7 cellular contexts compared by ENCODE assay signal in the genomic region with DNA sequence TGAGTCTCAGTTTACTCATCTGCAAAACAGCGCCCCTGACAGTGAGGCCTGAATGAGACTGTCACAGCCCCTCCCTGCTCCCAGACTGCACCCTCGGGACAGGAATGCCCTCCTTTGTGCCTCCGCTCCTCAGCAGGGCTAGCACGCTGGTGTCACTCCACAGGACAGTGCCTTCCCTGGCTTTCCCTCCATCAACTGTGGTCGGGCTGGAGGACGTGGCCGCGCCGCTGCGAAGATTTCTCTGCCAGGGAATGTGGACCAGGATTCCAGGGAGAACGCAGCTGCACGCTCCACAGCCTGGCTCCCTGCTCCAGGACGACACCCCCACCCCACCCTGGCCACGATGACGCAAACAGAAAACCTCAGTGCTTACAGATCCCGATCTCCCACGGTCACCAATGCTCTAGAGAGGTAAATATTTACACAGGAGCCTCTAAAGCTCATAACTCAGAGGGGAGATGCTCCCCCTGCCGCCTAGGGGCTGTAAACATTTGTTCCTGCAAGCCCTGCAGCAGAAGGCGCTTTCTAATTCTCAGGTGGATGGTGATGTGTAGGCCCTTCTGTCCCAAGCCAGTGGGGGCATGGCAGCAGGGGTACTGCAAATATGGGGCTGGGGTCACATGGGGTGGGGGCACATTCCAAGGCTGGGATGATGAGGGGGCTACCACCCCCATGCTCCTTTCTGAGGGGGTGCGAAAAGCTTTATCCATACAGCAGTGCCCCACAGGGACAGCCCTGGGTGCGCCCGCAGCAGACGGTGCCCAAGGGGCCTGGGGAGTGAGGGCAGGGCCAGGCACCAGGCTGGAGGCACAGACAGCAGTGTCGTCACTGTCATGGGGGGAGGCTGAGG. TPM values are rescaled to one million over a fixed set of nuclear protein-coding genes. Genes with fewer than 3 reads are reported as not detected.
DNase-seq lines count a peak whose midpoint lies in the region; ATAC-seq and TF ChIP-seq lines count a peak whose summit lies in the region.

No MANE protein-coding gene starts in this region.

- H3K79me2 ChIP-seq in smooth muscle cell (ENCODE audit: low read depth), result peaks cover 10% of the 10 kb centered on the region

- H3K9me3 ChIP-seq in heart right ventricle (no peaks in the 10 kb centered on the region), smooth muscle cell (replicated peaks; ENCODE audit: low read depth) (no peaks in the 10 kb centered on the region)

- H3K4me3 ChIP-seq in heart right ventricle (no peak overlapping the region), smooth muscle cell (no peak overlapping the region)

- intact Hi-C loops in heart right ventricle (cut with DNase I), result loop anchor here in 4 of 10 donors (10.0 kb wide), 2 partner anchors 72 to 132 kb away; no protein-coding TSS in a partner anchor

- H3K27ac ChIP-seq in heart right ventricle (peak overlapping the region in 7 of 10 donors; percentile 49 to 84 (median 76)), smooth muscle cell (ENCODE audit: low read depth) (peak overlapping the region; percentile 92)

- DNase-seq in LHCN-M2 (ENCODE audit: low read depth) (peak; percentile 85), SW480 (ENCODE audit: low spot score) (peak; percentile 22), heart right ventricle (peak; percentile 40 to 45), smooth muscle cell (lab: John Stamatoyannopoulos, UW; ENCODE audit: unreplicated experiment) (no peak), NCI-H2196 treated with DMSO at 0.1 percent for 48 hours (lab: John Stamatoyannopoulos, UW; ENCODE audit: unreplicated experiment) (no peak), inferior parietal cortex (ENCODE audit: extremely low spot score) (no peak)
- no peak for DNase-seq in activated T-cell treated with anti-CD3 and anti-CD28 coated beads, Interleukin-2, amount 50 U/mL, for 1 hour

- peak overlapping the region; percentile 69 for H3K4me2 ChIP-seq in smooth muscle cell

- no peak overlapping the region for H2AFZ ChIP-seq in smooth muscle cell (ENCODE audit: low read depth)

- H3K4me1 ChIP-seq in heart right ventricle, result peaks cover 32 to 75% (median 63%) of the 10 kb centered on the region in 9 donors
- peaks cover 19% of the 10 kb centered on the region for H3K4me1 ChIP-seq in smooth muscle cell (ENCODE audit: low read depth)

- peaks cover 47% of the 10 kb centered on the region for H4K20me1 ChIP-seq in smooth muscle cell (ENCODE audit: low read depth)

- WGBS in heart right ventricle, 2 donors, result 71 to 75% methylated on average over 24 of the region's 24 CpGs
- WGBS in smooth muscle cell (ENCODE audit: low lambda C conversion rate), result 40% methylated on average over 24 of the region's 24 CpGs

- ATAC-seq in heart right ventricle, result peak in 7 of 8 donors; percentile 3 to 39 (median 30)

- TF ChIP-seq CTCF in heart right ventricle (IDR thresholded peaks at IDR 0.05) (peak in 3 of 9 donors; percentile 8 to 32 (median 12)), smooth muscle cell (IDR thresholded peaks at IDR 0.05; ENCODE audit: borderline replicate concordance, insufficient read depth, poor library complexity, severe bottlenecking) (peak; percentile 34)

- H3K27me3 ChIP-seq in heart right ventricle (no peaks in the 10 kb centered on the region), smooth muscle cell (ENCODE audit: low read depth) (no peaks in the 10 kb centered on the region)

- peaks cover 3% of the 10 kb centered on the region for H3F3A ChIP-seq in smooth muscle cell (ENCODE audit: low read depth)

- peak overlapping the region; percentile 78 for H3K9ac ChIP-seq in smooth muscle cell (ENCODE audit: low read depth)

- H3K36me3 ChIP-seq in heart right ventricle (no peaks in the 10 kb centered on the region), smooth muscle cell (ENCODE audit: low read depth) (no peaks in the 10 kb centered on the region)

RNA-seq across cellular contexts. Expression of a gene that starts 12.4 kb away (rescaled TPM):
- total RNA-seq in LHCN-M2 (2014; rRNA removed) (13.6 and 15.6 TPM in 2 replicates), heart right ventricle (10 to 100 TPM; 14.6 to 51.6 (median 19.0) TPM), smooth muscle cell (9.3 and 11.3 TPM in 2 replicates)
- polyA plus RNA-seq in LHCN-M2 (2012), result 13.8 TPM
- polyA plus RNA-seq in heart right ventricle (10 to 100 TPM; 10.5 to 13.6 TPM), smooth muscle cell (13.0 and 17.6 TPM in 2 replicates)

Comparison
In these comparisons a context has a peak if more than half of its experiments do, and no peak if none do; other contexts are left out.
1. DNase-seq: peak in LHCN-M2 (single experiment), SW480 (single experiment) and heart right ventricle (2 of 2); none in smooth muscle cell (single experiment), NCI-H2196 treated with DMSO at 0.1 percent for 48 hours (single experiment), activated T-cell treated with anti-CD3 and anti-CD28 coated beads, Interleukin-2, amount 50 U/mL, for 1 hour (single experiment) and inferior parietal cortex (single experiment).